In the genomic region with DNA sequence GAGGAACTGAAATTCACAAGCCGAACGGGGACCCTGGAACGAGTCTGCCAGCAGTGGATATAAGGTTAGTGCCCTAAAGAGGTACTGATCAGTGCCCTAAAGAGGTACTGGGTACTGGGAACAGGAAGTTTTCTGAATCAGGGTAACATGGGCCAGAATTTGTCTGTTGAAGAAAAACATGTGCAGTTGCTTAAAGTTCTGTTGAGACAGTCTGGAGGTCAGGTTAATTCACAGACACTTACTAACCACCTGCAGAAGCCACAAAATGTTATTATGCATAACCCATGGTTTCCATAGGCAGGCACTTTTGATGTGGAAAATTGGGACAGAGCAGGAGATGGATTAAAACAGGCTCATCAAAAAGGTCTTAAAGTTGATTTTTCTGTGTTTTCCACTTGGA, we compare ENCODE assay signal across 26 cellular contexts.
"Had no signal": no experiment of that assay in that cellular context is flagged by ENCODE, and none has a peak within 500 bp of the region (broad histone marks: within the 10 kb centered on the region; RNA-seq: fewer than 3 reads in every experiment).

No MANE protein-coding gene starts in this region.

- DNase-seq: natural killer cell; occipital lobe; ovary; posterior cingulate gyrus; psoas muscle; right cardiac atrium; right lobe of liver; sigmoid colon; small intestine; spleen; stimulated activated CD4-positive, alpha-beta T cell treated with anti-CD3 and anti-CD28 coated beads, Interleukin-12 subunit alpha, Interleukin-12 subunit beta, amount 100 ng/mL, for 4 hours; stimulated activated CD4-positive, alpha-beta T cell treated with anti-CD3 and anti-CD28 coated beads, Interleukin-1b, Interleukin-23, amount 100 ng/mL, for 48 hours; stimulated activated CD4-positive, alpha-beta T cell treated with anti-CD3 and anti-CD28 coated beads, Interleukin-4, amount 100 ng/mL, for 1 hour; stimulated activated CD4-positive, alpha-beta T cell treated with anti-CD3 and anti-CD28 coated beads, Interleukin-4, amount 100 ng/mL, for 4 hours; stimulated activated CD8-positive, alpha-beta memory T cell treated with anti-CD3 and anti-CD28 coated beads, Interleukin-4, amount 100 ng/mL, for 48 hours; stimulated activated naive CD8-positive, alpha-beta T cell treated with anti-CD3 and anti-CD28 coated beads, Interleukin-15, amount 100 ng/mL, for 72 hours; stimulated activated naive CD8-positive, alpha-beta T cell treated with anti-CD3 and anti-CD28 coated beads, Interleukin-15, Interleukin-2, amounts not matched to agents 100 U/mL and 50 U/mL, for 24 hours; substantia nigra; testis; tibial artery; upper lobe of left lung had no signal

- H3K27me3 ChIP-seq: neural progenitor cell, ovary, right lobe of liver, sigmoid colon, spleen, suprapubic skin, testis, tibial artery, upper lobe of left lung, vagina had no signal

- H3K79me2 ChIP-seq: parathyroid adenoma had no signal

- H3K9me3 ChIP-seq: ovary, sigmoid colon, suprapubic skin, testis had no signal

- H3K9ac ChIP-seq: neural progenitor cell, parathyroid adenoma had no signal

- H3K27ac ChIP-seq: neural progenitor cell, ovary, parathyroid adenoma, psoas muscle, right lobe of liver, sigmoid colon, spleen, suprapubic skin, testis, tibial artery, upper lobe of left lung, vagina had no signal

- H3K4me1 ChIP-seq: neural progenitor cell, parathyroid adenoma, psoas muscle, right lobe of liver, sigmoid colon, spleen, suprapubic skin, testis, tibial artery, upper lobe of left lung, vagina had no signal

- H3K4me2 ChIP-seq: neural progenitor cell had no signal

- H3K36me3 ChIP-seq: neural progenitor cell, ovary, right lobe of liver, suprapubic skin, vagina had no signal

- ATAC-seq: natural killer cell; psoas muscle; right cardiac atrium; right lobe of liver; stimulated activated memory B cell treated with anti-CD40 and anti-IgM and Interleukin-4, amounts not matched to agents 10 μg/mL and 1 μg/mL and 100 μg/mL, for 72 hours; stimulated activated naive CD8-positive, alpha-beta T cell treated with anti-CD3 and anti-CD28 coated beads, Interleukin-15, amount 100 ng/mL, for 72 hours; stimulated activated naive CD8-positive, alpha-beta T cell treated with anti-CD3 and anti-CD28 coated beads, Interleukin-15, Interleukin-2, amounts not matched to agents 100 U/mL and 50 U/mL, for 24 hours had no signal

- H2AFZ ChIP-seq: neural progenitor cell, parathyroid adenoma had no signal

- H3K4me3 ChIP-seq: neural progenitor cell, ovary, psoas muscle, right lobe of liver, sigmoid colon, spleen, suprapubic skin, testis, tibial artery, upper lobe of left lung, vagina had no signal
